8 cellular contexts compared by ENCODE assay signal in the genomic region with DNA sequence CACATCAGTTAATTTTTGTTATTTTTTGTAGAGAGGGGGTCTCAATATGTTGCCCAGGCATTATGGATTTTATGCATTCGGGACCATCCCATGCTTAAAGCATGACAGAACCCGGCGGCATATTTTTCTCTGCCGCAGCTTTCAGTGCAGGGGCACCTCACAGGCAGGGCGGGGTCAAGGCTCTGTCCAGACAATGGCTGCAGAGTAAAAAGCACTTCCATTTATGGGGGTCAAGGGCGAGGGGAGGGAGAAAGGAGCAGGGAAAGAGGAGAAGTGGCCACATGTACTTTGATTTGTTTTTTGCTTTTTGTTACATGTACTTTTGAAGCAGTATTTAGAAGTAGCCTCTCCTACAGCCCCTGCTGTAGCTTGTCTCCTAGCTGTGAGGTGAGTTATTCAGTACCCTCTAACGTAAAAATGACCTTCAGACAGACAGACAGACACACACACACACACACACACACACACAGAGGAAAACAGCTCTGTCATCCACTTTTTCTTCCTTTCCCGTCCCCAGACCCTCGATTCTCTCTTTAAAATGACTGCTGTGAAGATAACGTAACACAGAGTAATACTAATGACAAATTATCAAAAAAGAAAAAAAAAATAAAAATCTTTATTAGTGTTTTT. TPM values are rescaled to one million over a fixed set of nuclear protein-coding genes. Genes with fewer than 3 reads are reported as not detected.
A peak's percentile ranks its signal among the peaks of the same experiment; 100 is the strongest.
DNase-seq lines count a peak whose midpoint lies in the region; TF ChIP-seq lines count a peak whose summit lies in the region.

No MANE protein-coding gene starts in this region.

- no peak overlapping the region for H2BK15ac ChIP-seq in mesendoderm (replicated peaks; ENCODE audit: low read depth)

- H3K56ac ChIP-seq in mesendoderm (ENCODE audit: low read length), result no peak overlapping the region

- peak overlapping the region; percentile 60 for H3K4me3 Mint-ChIP-seq in endodermal cell
- peak overlapping the region; percentile 72 for H3K4me3 Mint-ChIP-seq in nephron progenitor cell

- peaks cover 0 to 9% (median 0%) of the 10 kb centered on the region in 11 experiments; a peak in 2 of 22 replicates for H4K20me1 ChIP-seq in BLaER1 treated with 17β-estradiol and CSF1 and Interleukin-3, amounts not matched to agents 10 nM and 100 nM

- H3K4me3 ChIP-seq in BLaER1 treated with 17β-estradiol and CSF1 and Interleukin-3, amounts not matched to agents 10 nM and 100 nM, result peak overlapping the region; percentile 67 to 80 (median 70)
- H3K4me3 ChIP-seq in endodermal cell (ENCODE audit: low read length) (no peak overlapping the region), mesendoderm (ENCODE audit: low read length) (no peak overlapping the region)

- H3K9me3 Mint-ChIP-seq in endodermal cell (peaks cover 11% of the 10 kb centered on the region), nephron progenitor cell (peaks cover 8% of the 10 kb centered on the region)

- no peaks in the 10 kb centered on the region for H3K27me3 ChIP-seq in BLaER1 treated with 17β-estradiol and CSF1 and Interleukin-3, amounts not matched to agents 10 nM and 100 nM
- H3K27me3 ChIP-seq in endodermal cell (ENCODE audit: control insufficient read depth, insufficient read depth, low read length, poor library complexity, severe bottlenecking) (no peaks in the 10 kb centered on the region), mesendoderm (ENCODE audit: insufficient read depth, low read length, poor library complexity) (no peaks in the 10 kb centered on the region)

- H3K27ac ChIP-seq in BLaER1 treated with 17β-estradiol and CSF1 and Interleukin-3, amounts not matched to agents 10 nM and 100 nM, result peak overlapping the region in 7 of 11 experiments; percentile 0 to 86 (median 43); a peak in 6 of 22 replicates
- H3K27ac ChIP-seq in endodermal cell (ENCODE audit: low read depth, low read length) (no peak overlapping the region), mesendoderm (ENCODE audit: low read depth, low read length) (no peak overlapping the region)

- no peaks in the 10 kb centered on the region for H3K79me1 ChIP-seq in mesendoderm (ENCODE audit: low read length)

- no peak overlapping the region for H3K27ac Mint-ChIP-seq in endodermal cell
- H3K27ac Mint-ChIP-seq in nephron progenitor cell, result no peak overlapping the region

- H3K9me3 ChIP-seq in BLaER1 treated with 17β-estradiol and CSF1 and Interleukin-3, amounts not matched to agents 10 nM and 100 nM (replicated peaks in 1 of 11), result peaks cover 6 to 20% (median 17%) of the 10 kb centered on the region in 11 experiments
- H3K9me3 ChIP-seq in endodermal cell (ENCODE audit: control insufficient read depth, low read length), result peaks cover 20% of the 10 kb centered on the region

- DNase-seq in NCI-H69 (lab: John Stamatoyannopoulos, UW), result peak; percentile 44
- DNase-seq in endodermal cell, result peak; percentile 50
- no peak for DNase-seq in nephron progenitor cell
- DNase-seq in C1 segment of cervical spinal cord (lab: John Stamatoyannopoulos, UW), result no peak
- no peak for DNase-seq in mesendoderm
- no peak for DNase-seq in EL
- DNase-seq in activated CD4-positive, alpha-beta T cell treated with anti-CD3 and anti-CD28 coated beads, Interleukin-2, amount 50 U/mL, for 1 hour, result no peak

- H3K23ac ChIP-seq in mesendoderm (ENCODE audit: low read length), result no peak overlapping the region

- H3K4ac ChIP-seq in mesendoderm (ENCODE audit: low read depth, low read length), result no peak overlapping the region

- no peak overlapping the region for H2BK120ac ChIP-seq in mesendoderm (ENCODE audit: low read depth, low read length)

- H3K36me3 ChIP-seq in BLaER1 treated with 17β-estradiol and CSF1 and Interleukin-3, amounts not matched to agents 10 nM and 100 nM, result peaks cover 0 to 13% (median 6%) of the 10 kb centered on the region in 11 experiments; a peak in 9 of 22 replicates
- no peaks in the 10 kb centered on the region for H3K36me3 ChIP-seq in endodermal cell (ENCODE audit: control insufficient read depth, insufficient read depth, low read length)
- H3K36me3 ChIP-seq in mesendoderm (ENCODE audit: control insufficient read depth, insufficient read depth, low read length), result no peaks in the 10 kb centered on the region

- TF ChIP-seq CTCF in endodermal cell (conservative IDR thresholded peaks at IDR 0.05), result no peak
- no peak for TF ChIP-seq CTCF in nephron progenitor cell (IDR thresholded peaks at IDR 0.05)

- WGBS in endodermal cell (ENCODE audit: insufficient coverage in 1 of 2, insufficient read length in 1 of 2), 2 experiments, result 79 to 100% methylated on average over 4 to 9 of the region's 10 CpGs
- WGBS in mesendoderm (ENCODE audit: extremely low coverage, insufficient coverage, low lambda C conversion rate), result no CpG with 5 or more reads among the region's 10 CpGs

- H3K4me1 Mint-ChIP-seq in endodermal cell (peaks cover 22% of the 10 kb centered on the region), nephron progenitor cell (peaks cover 44% of the 10 kb centered on the region)

- H2BK5ac ChIP-seq in mesendoderm (ENCODE audit: low read length), result no peak overlapping the region

- H4K5ac ChIP-seq in mesendoderm (ENCODE audit: low read length), result no peak overlapping the region

- no peaks in the 10 kb centered on the region for H3K79me2 ChIP-seq in mesendoderm (ENCODE audit: control insufficient read depth, insufficient read depth, low read length)

- H4K8ac ChIP-seq in mesendoderm (ENCODE audit: low read depth, low read length), result no peak overlapping the region

- H3K4me1 ChIP-seq in BLaER1 treated with 17β-estradiol and CSF1 and Interleukin-3, amounts not matched to agents 10 nM and 100 nM, result peaks cover 35 to 53% (median 45%) of the 10 kb centered on the region in 10 experiments
- no peaks in the 10 kb centered on the region for H3K4me1 ChIP-seq in endodermal cell (ENCODE audit: control insufficient read depth, insufficient read depth, low read length)
- H3K4me1 ChIP-seq in mesendoderm (ENCODE audit: control insufficient read depth, low read depth, low read length), result peaks cover 2% of the 10 kb centered on the region

- H3K9ac ChIP-seq in BLaER1 treated with 17β-estradiol and CSF1 and Interleukin-3, amounts not matched to agents 10 nM and 100 nM, result peak overlapping the region; percentile 14 to 83 (median 77); a peak in 18 of 22 replicates
- H3K9ac ChIP-seq in endodermal cell (ENCODE audit: extremely low read depth, low read length, poor library complexity, severe bottlenecking), result no peak overlapping the region
- no peak overlapping the region for H3K9ac ChIP-seq in mesendoderm (ENCODE audit: low read length)

- peak overlapping the region; percentile 54 to 89 (median 82) for H3K4me2 ChIP-seq in BLaER1 treated with 17β-estradiol and CSF1 and Interleukin-3, amounts not matched to agents 10 nM and 100 nM
- no peak overlapping the region for H3K4me2 ChIP-seq in mesendoderm (ENCODE audit: low read length)

- no peak overlapping the region for H2AK5ac ChIP-seq in mesendoderm (ENCODE audit: low read length)

- H3K18ac ChIP-seq in mesendoderm (ENCODE audit: low read length), result no peak overlapping the region

- H3K36me3 Mint-ChIP-seq in endodermal cell (ENCODE audit: low read depth) (peaks cover 2% of the 10 kb centered on the region), nephron progenitor cell (ENCODE audit: low read depth) (no peaks in the 10 kb centered on the region)

- peaks cover 3% of the 10 kb centered on the region for H3K27me3 Mint-ChIP-seq in endodermal cell (ENCODE audit: insufficient read depth)
- H3K27me3 Mint-ChIP-seq in nephron progenitor cell (ENCODE audit: low read depth, poor library complexity), result peaks cover 12% of the 10 kb centered on the region

RNA-seq across cellular contexts. Expression of gene SCPEP1, which starts 0.9 kb away (rescaled TPM):
- 10 to 100 TPM; 28.5 to 30.8 TPM for total RNA-seq in endodermal cell
- polyA plus RNA-seq in endodermal cell (2013, experiment 1 of 2), result 38.0 TPM
- 30.3 TPM for polyA plus RNA-seq in endodermal cell (2013, experiment 2 of 2)
- 18.8 TPM for polyA plus RNA-seq in mesendoderm (2013, experiment 1 of 2)
- 18.8 TPM for polyA plus RNA-seq in mesendoderm (2013, experiment 2 of 2)

RNA-seq across cellular contexts. Expression of gene COIL, which starts 16.2 kb away (rescaled TPM):
- total RNA-seq in endodermal cell, result 10 to 100 TPM; 18.2 to 19.2 TPM
- 23.8 TPM for polyA plus RNA-seq in endodermal cell (2013, experiment 1 of 2)
- polyA plus RNA-seq in endodermal cell (2013, experiment 2 of 2), result 25.6 TPM
- 23.6 TPM for polyA plus RNA-seq in mesendoderm (2013, experiment 1 of 2)
- 23.2 TPM for polyA plus RNA-seq in mesendoderm (2013, experiment 2 of 2)

Comparison
In these comparisons a context has a peak if more than half of its experiments do, and no peak if none do; other contexts are left out.
1. H3K27ac ChIP-seq: peak in BLaER1 treated with 17β-estradiol and CSF1 and Interleukin-3, amounts not matched to agents 10 nM and 100 nM (7 of 11); none in endodermal cell (single experiment) and mesendoderm (single experiment).
2. H3K4me3 ChIP-seq: peak in BLaER1 treated with 17β-estradiol and CSF1 and Interleukin-3, amounts not matched to agents 10 nM and 100 nM (10 of 10); none in endodermal cell (single experiment) and mesendoderm (single experiment).
3. H3K9ac ChIP-seq: peak in BLaER1 treated with 17β-estradiol and CSF1 and Interleukin-3, amounts not matched to agents 10 nM and 100 nM (11 of 11); none in endodermal cell (single experiment) and mesendoderm (single experiment).
4. DNase-seq: peak in NCI-H69 (single experiment) and endodermal cell (single experiment); none in nephron progenitor cell (single experiment), C1 segment of cervical spinal cord (0 of 14), mesendoderm (single experiment), EL (single experiment) and activated CD4-positive, alpha-beta T cell treated with anti-CD3 and anti-CD28 coated beads, Interleukin-2, amount 50 U/mL, for 1 hour (single experiment).